1 cellular context compared by ENCODE assay signal in genomic region chr21:29219165-29219770, GRCh38.
TF ChIP-seq lines count a peak whose summit lies in the region.

No MANE protein-coding gene starts in this region.

TF ChIP-seq in GM23338, 12 proteins besides CTCF, POLR2A, EP300 and RAD21 (continued from another document):
- TF ChIP-seq REST (IDR thresholded peaks at IDR 0.05; ENCODE audit: unreplicated experiment) (no peak), ETS1 (IDR thresholded peaks at IDR 0.05) (no peak), CREB1 (CRISPR knock-in tag; IDR thresholded peaks at IDR 0.05; ENCODE audit: low read depth) (no peak)
